ENCODE assay signal across 8 cellular contexts in the genomic region with DNA sequence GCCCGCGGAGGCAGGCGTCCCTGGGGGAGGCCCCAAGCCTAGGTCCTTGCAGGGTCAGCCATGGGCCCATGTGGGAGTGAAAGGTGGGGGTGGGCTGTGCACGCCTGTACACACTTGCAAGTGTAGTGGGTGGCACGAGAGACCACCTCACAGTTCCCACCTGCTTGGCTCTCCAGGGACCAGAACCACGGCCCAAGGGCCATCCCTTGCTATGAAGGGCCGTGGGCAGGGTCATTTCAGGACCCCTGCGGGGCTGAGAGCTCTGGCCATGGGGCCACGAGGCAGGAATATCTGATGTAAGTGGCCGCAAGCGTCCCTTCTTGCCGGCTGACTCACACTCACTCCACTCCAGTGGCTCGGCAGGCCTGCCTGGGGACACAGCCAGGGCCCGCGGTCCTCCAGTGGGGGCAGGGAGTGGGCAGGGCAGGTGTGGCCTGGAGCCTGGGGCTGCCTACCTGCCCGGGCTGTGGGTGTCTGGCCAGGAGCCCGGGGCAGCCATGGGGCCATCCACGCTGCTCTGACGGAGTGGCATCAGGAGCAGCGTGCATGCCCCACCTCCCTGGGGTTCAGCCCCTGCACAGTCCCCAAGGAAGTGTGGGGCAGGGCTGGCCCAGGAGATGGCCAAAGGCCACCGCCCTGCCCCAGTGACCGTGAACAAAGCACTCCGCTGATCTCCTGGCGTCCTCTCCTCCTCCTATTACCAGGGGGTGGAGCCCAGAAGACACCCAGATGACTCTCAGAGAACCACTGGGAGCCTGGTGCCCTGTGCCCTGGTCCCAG. TPM values are rescaled to one million over a fixed set of nuclear protein-coding genes. Genes with fewer than 3 reads are reported as not detected.
DNase-seq lines count a peak whose midpoint lies in the region; ATAC-seq and TF ChIP-seq lines count a peak whose summit lies in the region.

No MANE protein-coding gene starts in this region.

- intact Hi-C loops in ovary (cut with DNase I), result loop anchor here in 3 of 4 donors (5.0 to 10.0 kb wide), 3 partner anchors 37 to 125 kb away; partner anchors contain the start of gene BTBD2 (in 1 of the 3)

- TF ChIP-seq CTCF in WTC11 (IDR thresholded peaks at IDR 0.05) (no peak), ovary (IDR thresholded peaks at IDR 0.05) (no peak)

- H3K4me3 Mint-ChIP-seq in IgD-negative memory B cell, result peak overlapping the region; percentile 90 to 95 (median 92)
- H3K4me3 Mint-ChIP-seq in WTC11, result peak overlapping the region; percentile 81

- no peaks in the 10 kb centered on the region for H3K9me3 ChIP-seq in BLaER1 treated with 17β-estradiol and CSF1 and Interleukin-3, amounts not matched to agents 10 nM and 100 nM (replicated peaks in 1 of 11)
- no peaks in the 10 kb centered on the region for H3K9me3 ChIP-seq in ovary

- H3K27me3 ChIP-seq in BLaER1 treated with 17β-estradiol and CSF1 and Interleukin-3, amounts not matched to agents 10 nM and 100 nM, result no peaks in the 10 kb centered on the region
- H3K27me3 ChIP-seq in ovary, result no peaks in the 10 kb centered on the region

- H3K4me2 ChIP-seq in BLaER1 treated with 17β-estradiol and CSF1 and Interleukin-3, amounts not matched to agents 10 nM and 100 nM, result peak overlapping the region; percentile 96 to 100 (median 99)

- H3K36me3 Mint-ChIP-seq in IgD-negative memory B cell, result no peaks in the 10 kb centered on the region
- no peaks in the 10 kb centered on the region for H3K36me3 Mint-ChIP-seq in WTC11

- DNase-seq in WTC11 (ENCODE audit: low spot score) (no peak), foreskin melanocyte (peak; percentile 55), ovary (peak in 2 of 5 donors; percentile 57 to 63)

- TF ChIP-seq EP300 in ovary (IDR thresholded peaks at IDR 0.05), result no peak

- POLR2A ChIA-PET in WTC11 (lab: Charles Lee), result interaction anchor here (0.6 to 1.6 kb wide), 2 partner anchors 8 to 78 kb away, joined by 3 to 5 read pairs; partner anchors contain the start of gene MKNK2

- H3K9me3 Mint-ChIP-seq in IgD-negative memory B cell (no peaks in the 10 kb centered on the region), WTC11 (no peaks in the 10 kb centered on the region)

- no peak for ATAC-seq in WTC11
- no peak for ATAC-seq in GM18861 (IDR thresholded peaks at IDR 0.05; ENCODE audit: unreplicated experiment)
- no peak for ATAC-seq in GM21390 (IDR thresholded peaks at IDR 0.05; ENCODE audit: unreplicated experiment)
- no peak for ATAC-seq in GM21515 (IDR thresholded peaks at IDR 0.05; ENCODE audit: unreplicated experiment)

- H4K20me1 ChIP-seq in BLaER1 treated with 17β-estradiol and CSF1 and Interleukin-3, amounts not matched to agents 10 nM and 100 nM, result no peaks in the 10 kb centered on the region

- CTCF ChIA-PET in WTC11 (lab: Charles Lee), result interaction anchor here (0.6 to 1.2 kb wide), 4 partner anchors 8 to 195 kb away, joined by 3 to 8 read pairs (median 3); no protein-coding TSS in a partner anchor

- H3K27me3 Mint-ChIP-seq in IgD-negative memory B cell (peaks cover 3% of the 10 kb centered on the region), WTC11 (ENCODE audit: low read depth) (no peaks in the 10 kb centered on the region)

- H3K9ac ChIP-seq in BLaER1 treated with 17β-estradiol and CSF1 and Interleukin-3, amounts not matched to agents 10 nM and 100 nM, result peak overlapping the region; percentile 80 to 95 (median 89)

- 58 to 74% (median 60%) methylated on average over 18 to 24 of the region's 24 CpGs for WGBS in ovary, 3 donors

- TF ChIP-seq POLR2A in ovary (IDR thresholded peaks at IDR 0.05), result no peak

- H3K36me3 ChIP-seq in BLaER1 treated with 17β-estradiol and CSF1 and Interleukin-3, amounts not matched to agents 10 nM and 100 nM, result no peaks in the 10 kb centered on the region
- no peaks in the 10 kb centered on the region for H3K36me3 ChIP-seq in ovary

- H3K4me1 ChIP-seq in BLaER1 treated with 17β-estradiol and CSF1 and Interleukin-3, amounts not matched to agents 10 nM and 100 nM, result peaks cover 77 to 93% (median 92%) of the 10 kb centered on the region in 10 experiments
- peaks cover 22% of the 10 kb centered on the region for H3K4me1 ChIP-seq in ovary (ENCODE audit: insufficient read depth)

- H3K4me1 Mint-ChIP-seq in IgD-negative memory B cell (peaks cover 17 to 36% (median 31%) of the 10 kb centered on the region in 3 donors), WTC11 (peaks cover 34% of the 10 kb centered on the region)

- peak overlapping the region; percentile 89 to 97 (median 96) for H3K27ac Mint-ChIP-seq in IgD-negative memory B cell
- H3K27ac Mint-ChIP-seq in WTC11, result peak overlapping the region; percentile 96

- H3K4me3 ChIP-seq in BLaER1 treated with 17β-estradiol and CSF1 and Interleukin-3, amounts not matched to agents 10 nM and 100 nM, result peak overlapping the region; percentile 55 to 80 (median 68); a peak in 17 of 20 replicates
- no peak overlapping the region for H3K4me3 ChIP-seq in ovary

- H3K27ac ChIP-seq in BLaER1 treated with 17β-estradiol and CSF1 and Interleukin-3, amounts not matched to agents 10 nM and 100 nM, result peak overlapping the region; percentile 80 to 97 (median 92)
- H3K27ac ChIP-seq in ovary, result peak overlapping the region; percentile 96 to 100

TF ChIP-seq in WTC11, 78 proteins besides CTCF, POLR2A, EP300 and RAD21 (continues in another document):
- TF ChIP-seq PRDM15 (CRISPR knock-in tag; IDR thresholded peaks at IDR 0.05) (no peak), ZNF396 (CRISPR knock-in tag; IDR thresholded peaks at IDR 0.05; ENCODE audit: borderline replicate concordance) (no peak), TEAD1 (CRISPR knock-in tag; IDR thresholded peaks at IDR 0.05) (no peak), GABPB1 (CRISPR knock-in tag; IDR thresholded peaks at IDR 0.05) (peak; percentile 99), NFYB (CRISPR knock-in tag; conservative IDR thresholded peaks at IDR 0.05; ENCODE audit: low read depth) (no peak)
- TF ChIP-seq, protein P1, sequence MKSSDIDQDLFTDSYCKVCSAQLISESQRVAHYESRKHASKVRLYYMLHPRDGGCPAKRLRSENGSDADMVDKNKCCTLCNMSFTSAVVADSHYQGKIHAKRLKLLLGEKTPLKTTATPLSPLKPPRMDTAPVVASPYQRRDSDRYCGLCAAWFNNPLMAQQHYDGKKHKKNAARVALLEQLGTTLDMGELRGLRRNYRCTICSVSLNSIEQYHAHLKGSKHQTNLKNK (CRISPR knock-in tag; IDR thresholded peaks at IDR 0.05), result no peak

RNA-seq across cellular contexts. Expression of gene MKNK2, which starts 8.6 kb away (rescaled TPM):
- polyA plus RNA-seq in IgD-negative memory B cell (83.9 TPM), ovary (10 to 100 TPM; 22.1 to 69.5 TPM)
- total RNA-seq in WTC11 (2021) (150 to 165 TPM (median 163 TPM) in 3 replicates), ovary (100 to 1,000 TPM in 5 of 7 donors, 10 to 100 TPM in 2; 58.3 to 186 (median 122) TPM)

RNA-seq across cellular contexts. Expression of gene MOB3A, which starts 36.5 kb away (rescaled TPM):
- polyA plus RNA-seq in IgD-negative memory B cell (136 TPM), ovary (10 to 100 TPM; 21.1 to 22.5 TPM)
- total RNA-seq in WTC11 (2021) (8.1 to 9.8 TPM (median 9.6 TPM) in 3 replicates), ovary (10 to 100 TPM; 16.6 to 61.5 (median 47.8) TPM)

RNA-seq across cellular contexts. Expression of gene IZUMO4, which starts 37.1 kb away (rescaled TPM):
- polyA plus RNA-seq in IgD-negative memory B cell (0.83 TPM), ovary (10 to 100 TPM in 1 of 2 donors, 1 to 10 TPM in 1; 1.8 to 31.7 TPM)
- total RNA-seq in WTC11 (2021) (0.73 to 1.9 TPM (median 1.8 TPM) in 3 replicates), ovary (10 to 100 TPM in 5 of 7 donors, 1 to 10 TPM in 2; 4.5 to 24.5 (median 10.7) TPM)

RNA-seq across cellular contexts. Expression of gene BTBD2, which starts 44.1 kb away (rescaled TPM):
- polyA plus RNA-seq in IgD-negative memory B cell, result 8.2 TPM
- total RNA-seq in WTC11 (2021), result 106 to 148 TPM (median 145 TPM) in 3 replicates
- total RNA-seq in ovary, result 100 to 1,000 TPM in 1 of 7 donors, 10 to 100 TPM in 6; 47.8 to 131 (median 90.2) TPM
- polyA plus RNA-seq in ovary, result 10 to 100 TPM; 14.4 to 65.7 TPM
